In the genomic region with DNA sequence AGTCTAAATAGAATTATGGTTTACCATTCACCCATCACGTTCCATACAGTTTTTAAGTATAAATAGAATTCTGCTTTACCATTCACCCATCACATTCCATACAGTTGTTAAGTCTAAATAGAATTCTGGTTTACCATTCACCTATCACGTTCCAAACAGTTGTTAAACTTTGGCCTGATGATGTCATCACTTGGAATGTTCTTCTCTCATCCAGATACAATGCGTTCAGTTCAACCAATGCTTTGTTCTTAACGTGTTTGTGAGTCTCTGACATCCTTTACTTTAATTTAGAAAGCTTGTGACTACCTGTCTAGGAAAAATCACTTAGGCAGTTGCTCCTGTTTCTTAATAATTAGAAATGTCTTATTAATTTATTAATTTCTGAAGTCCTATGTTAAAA, we compare ENCODE assay signal across 16 cellular contexts.
A peak's percentile ranks its signal among the peaks of the same experiment; 100 is the strongest.
DNase-seq lines count a peak whose midpoint lies in the region; ATAC-seq, FAIRE-seq and TF ChIP-seq lines count a peak whose summit lies in the region.
"Had no signal": no experiment of that assay in that cellular context is flagged by ENCODE, and none has a peak within 500 bp of the region (broad histone marks: within the 10 kb centered on the region; RNA-seq: fewer than 3 reads in every experiment).

No MANE protein-coding gene starts in this region.

- H3K27me3 ChIP-seq in DOHH2 (ENCODE audit: control insufficient read depth, low read length) = no peaks in the 10 kb centered on the region
- H3K27me3 ChIP-seq in right lobe of liver = no peaks in the 10 kb centered on the region
- H3K27me3 ChIP-seq in aorta (ENCODE audit: control insufficient read depth in 1 of 2, insufficient read depth in 2 of 2, low read length in 1 of 2) = no peaks in the 10 kb centered on the region
- H3K27me3 ChIP-seq: gastroesophageal sphincter had no signal

- no peaks in the 10 kb centered on the region for H3K9me3 ChIP-seq in DOHH2 (ENCODE audit: control insufficient read depth, insufficient read depth, low read length)
- H3K9me3 ChIP-seq in right lobe of liver = no peaks in the 10 kb centered on the region
- no peaks in the 10 kb centered on the region for H3K9me3 ChIP-seq in aorta (ENCODE audit: control insufficient read depth, low read length)
- H3K9me3 ChIP-seq: gastroesophageal sphincter had no signal

- peaks cover 47% of the 10 kb centered on the region for H3K4me1 ChIP-seq in DOHH2 (ENCODE audit: control insufficient read depth, low read length)
- H3K4me1 ChIP-seq in right lobe of liver = no peaks in the 10 kb centered on the region
- H3K4me1 ChIP-seq in aorta (ENCODE audit: control insufficient read depth in 1 of 2, insufficient read depth in 2 of 2, low read length in 2 of 2) = peaks cover 4% of the 10 kb centered on the region in 2 donors

- H3K36me3 ChIP-seq in DOHH2 (ENCODE audit: control insufficient read depth, low read length) (peaks cover 30% of the 10 kb centered on the region), right lobe of liver (no peaks in the 10 kb centered on the region), aorta (ENCODE audit: control insufficient read depth in 1 of 2, insufficient read depth in 2 of 2, low read length in 1 of 2) (no peaks in the 10 kb centered on the region)
- H3K36me3 ChIP-seq: gastroesophageal sphincter had no signal

- intact Hi-C loops in right lobe of liver (cut with DNase I) = no loop called here
- intact Hi-C loops in left ventricle myocardium superior (cut with micrococcal nuclease) = no loop called here
- intact Hi-C loops in aorta (cut with DNase I) = no loop called here

- H4K20me1 ChIP-seq in DOHH2 (ENCODE audit: control insufficient read depth, insufficient read depth, low read depth, low read length) = no peaks in the 10 kb centered on the region

- peaks cover 17% of the 10 kb centered on the region for H3F3A ChIP-seq in DOHH2 (ENCODE audit: control insufficient read depth, insufficient read depth)

- H3K9me2 ChIP-seq in DOHH2 (replicated peaks; ENCODE audit: control insufficient read depth, low read length) = no peaks in the 10 kb centered on the region

- H3K27ac ChIP-seq in DOHH2 (ENCODE audit: low read depth, low read length) (no peak overlapping the region), epithelial cell of prostate (peak overlapping the region; percentile 44), right lobe of liver (no peak overlapping the region), aorta (ENCODE audit: low read depth in 1 of 2, low read length in 2 of 2) (no peak overlapping the region)

- peaks cover 5% of the 10 kb centered on the region for H3K79me2 ChIP-seq in DOHH2 (ENCODE audit: control insufficient read depth, low read length)

- ATAC-seq in right lobe of liver (peak; percentile 61 to 87 (median 78)), left ventricle myocardium superior (no peak), aorta (ENCODE audit: low FRiP score) (no peak), GM19023 (IDR thresholded peaks at IDR 0.05; ENCODE audit: unreplicated experiment) (no peak)
- ATAC-seq: activated T-cell treated with anti-CD3 and anti-CD28 coated beads, Interleukin-2, amount 50 U/mL, for 72 hours; gastroesophageal sphincter had no signal

- 33% methylated on average over 4 of the region's 4 CpGs for WGBS in right lobe of liver (ENCODE audit: insufficient coverage, low coverage, low lambda C conversion rate, missing lambda C conversion rate)
- WGBS in aorta, 2 donors = 33 to 35% methylated on average over 4 of the region's 4 CpGs

- FAIRE-seq in RCC 7860 (lab: Jason Lieb, UNC) = no peak
- FAIRE-seq: H54, TTC549 had no signal

- TF ChIP-seq CTCF in DOHH2 (IDR thresholded peaks at IDR 0.05; ENCODE audit: low read depth, low read length, poor library complexity, severe bottlenecking) = no peak
- no peak for TF ChIP-seq CTCF in right lobe of liver (IDR thresholded peaks at IDR 0.05)

- no peak for TF ChIP-seq POLR2A in right lobe of liver (IDR thresholded peaks at IDR 0.05)

- H3K4me2 ChIP-seq in DOHH2 (ENCODE audit: low read length) = 0 out of 2 replicates have a peak overlapping the region, but pooled peaks have one; percentile 26

- DNase-seq in RCC 7860 (ENCODE audit: low spot score) (peak; percentile 49), epithelial cell of prostate (ENCODE audit: low read depth, low spot score) (no peak), right lobe of liver (no peak), left ventricle myocardium superior (no peak), aorta (no peak), NCI-H2171 (lab: John Stamatoyannopoulos, UW) (no peak)
- DNase-seq: activated CD4-positive, alpha-beta T cell treated with anti-CD3 and anti-CD28 coated beads, Interleukin-2, amount 50 U/mL, for 4 hours; activated T-cell treated with anti-CD3 and anti-CD28 coated beads, Interleukin-2, amount 50 U/mL, for 72 hours; immature natural killer cell; NCI-H2081 treated with DMSO at 0.1 percent for 48 hours; SHP77 treated with DMSO at 0.1 percent for 48 hours had no signal

- H3K4me3 ChIP-seq in DOHH2 (ENCODE audit: low read length) (no peak overlapping the region), right lobe of liver (no peak overlapping the region), aorta (ENCODE audit: low read length in 2 of 2) (no peak overlapping the region)
- H3K4me3 ChIP-seq: gastroesophageal sphincter had no signal

Comparison
In these comparisons a context has a peak if more than half of its experiments do, and no peak if none do; other contexts are left out.
1. ATAC-seq: peak in right lobe of liver (4 of 4); none in left ventricle myocardium superior (single experiment), aorta (single experiment) and GM19023 (single experiment).